12 cellular contexts compared by ENCODE assay signal in the genomic region with DNA sequence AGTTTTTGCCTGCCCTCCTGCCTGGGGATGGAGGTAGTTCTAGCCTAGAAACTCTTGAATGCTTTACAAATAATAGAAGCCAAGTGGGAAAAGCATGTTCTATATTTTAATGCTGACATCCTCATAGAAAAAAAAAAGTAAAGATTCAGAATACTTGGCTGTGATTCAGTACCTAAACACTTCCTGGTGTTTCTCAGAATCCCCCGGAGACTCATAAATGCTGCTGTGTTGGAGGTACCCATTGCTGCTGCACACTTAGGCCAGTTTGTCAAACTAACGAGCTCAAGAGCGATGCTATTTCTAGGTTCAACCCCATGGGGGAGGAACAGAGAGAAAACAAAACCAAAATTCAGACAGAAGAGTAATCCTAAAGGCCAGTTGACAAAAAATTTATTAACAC. TPM values are rescaled to one million over a fixed set of nuclear protein-coding genes. Genes with fewer than 3 reads are reported as not detected.
DNase-seq lines count a peak whose midpoint lies in the region; ATAC-seq, FAIRE-seq and TF ChIP-seq lines count a peak whose summit lies in the region.
"Had no signal": no experiment of that assay in that cellular context is flagged by ENCODE, and none has a peak within 500 bp of the region (broad histone marks: within the 10 kb centered on the region; RNA-seq: fewer than 3 reads in every experiment).

No MANE protein-coding gene starts in this region.

- POLR2A ChIA-PET in GM12878 (lab: Charles Lee) = interaction anchor here (0.5 to 1.2 kb wide), 6 partner anchors 24 to 613 kb away, joined by 3 to 6 read pairs (median 4); a partner anchor contains a TSS

- H3K4me3 ChIP-seq in GM12878 = no peak overlapping the region
- H3K4me3 ChIP-seq: pancreas had no signal

- H3K27ac Mint-ChIP-seq in nephron progenitor cell = peak overlapping the region; percentile 20
- H3K27ac Mint-ChIP-seq in activated T-helper 17 cell treated with anti-CD3 and anti-CD28 coated beads, Interleukin-2, amount 50 U/mL, for 72 hours = no peak overlapping the region

- no peaks in the 10 kb centered on the region for H3K27me3 ChIP-seq in GM12878 (replicated peaks in 1 of 2; ENCODE audit: control insufficient read depth in 2 of 2, insufficient read depth in 2 of 2, low read length in 1 of 2)
- H3K27me3 ChIP-seq: pancreas had no signal

- CTCF ChIA-PET in GM12878 (lab: Yijun Ruan, JAX) = interaction anchor here (0.5 to 1.9 kb wide), 6 partner anchors 20 to 985 kb away, joined by 3 to 6 read pairs (median 4); a partner anchor contains a TSS

- peaks cover 19% of the 10 kb centered on the region for H3K4me1 Mint-ChIP-seq in nephron progenitor cell
- H3K4me1 Mint-ChIP-seq in activated T-helper 17 cell treated with anti-CD3 and anti-CD28 coated beads, Interleukin-2, amount 50 U/mL, for 72 hours = no peaks in the 10 kb centered on the region

- BruUV-seq in GM12878 (replicated peaks; lab: Mats Ljungman, UMichigan) = no TSS peak

- no peaks in the 10 kb centered on the region for H3K9me3 ChIP-seq in GM12878 (replicated peaks; ENCODE audit: control insufficient read depth, insufficient read depth, low read length)
- H3K9me3 ChIP-seq: pancreas had no signal

- TF ChIP-seq CTCF in GM12878 (IDR thresholded peaks at IDR 0.05 in 2 of 3, conservative IDR thresholded peaks at IDR 0.05 in 1 of 3; ENCODE audit: control insufficient read depth in 2 of 3, extremely low read depth in 1 of 3, insufficient read depth in 1 of 3, low read depth in 3 of 3, low read length in 3 of 3) (no peak), nephron progenitor cell (IDR thresholded peaks at IDR 0.05) (no peak)

- peaks cover 4% of the 10 kb centered on the region for H3K27me3 Mint-ChIP-seq in nephron progenitor cell (ENCODE audit: low read depth, poor library complexity)
- peaks cover 9% of the 10 kb centered on the region for H3K27me3 Mint-ChIP-seq in activated T-helper 17 cell treated with anti-CD3 and anti-CD28 coated beads, Interleukin-2, amount 50 U/mL, for 72 hours

- intact Hi-C loops in GM12878 (cut with micrococcal nuclease; ENCODE audit: unreplicated experiment) = no loop called here

- no peaks in the 10 kb centered on the region; the same call in 1 of the 2 replicates for H3K4me1 ChIP-seq in GM12878 (ENCODE audit: control insufficient read depth, insufficient read depth, low read length)

- H3K9ac ChIP-seq in GM12878 (ENCODE audit: control insufficient read depth, insufficient read depth, low read length) = no peak overlapping the region

- peak; percentile 72 for ATAC-seq in GM12878
- no peak for ATAC-seq in activated T-helper 17 cell treated with anti-CD3 and anti-CD28 coated beads, Interleukin-2, amount 50 U/mL, for 72 hours (replicated peaks)
- ATAC-seq: PC-3 had no signal

- DNase-seq in EL (peak; percentile 12), HTR-8/SVneo (ENCODE audit: insufficient read length, low spot score) (no peak), GM12878 (ENCODE audit: low read depth, low spot score) (no peak), nephron progenitor cell (peak; percentile 22), NCI-H1930 (lab: John Stamatoyannopoulos, UW) (no peak), hepatic stellate cell (ENCODE audit: low spot score) (no peak)
- no peak for DNase-seq in activated T-cell treated with anti-CD3 and anti-CD28 coated beads, Interleukin-2, amount 50 U/mL, for 48 hours
- DNase-seq: pancreas; PC-3; stimulated activated CD4-positive, alpha-beta T cell treated with anti-CD3 and anti-CD28 coated beads, Interleukin-1b, Interleukin-23, amount 100 ng/mL, for 48 hours; stimulated activated naive CD4-positive, alpha-beta T cell had no signal

- H3K27ac ChIP-seq in GM12878 (ENCODE audit: control insufficient read depth, insufficient read depth) = no peak overlapping the region

- H3K36me3 ChIP-seq in GM12878 (ENCODE audit: control insufficient read depth in 2 of 2, insufficient read depth in 2 of 2, low read length in 1 of 2) = no peaks in the 10 kb centered on the region
- H3K36me3 ChIP-seq: pancreas had no signal

- SMC1A ChIA-PET in GM12878 (lab: Charles Lee; ENCODE audit: uncharacterized antibody, unreplicated experiment) = interaction anchor here (0.6 to 1.5 kb wide), 8 partner anchors 9 to 70 kb away, joined by 3 to 9 read pairs (median 4); a partner anchor contains a TSS

- H3K36me3 Mint-ChIP-seq in nephron progenitor cell (ENCODE audit: low read depth) = no peaks in the 10 kb centered on the region
- no peaks in the 10 kb centered on the region for H3K36me3 Mint-ChIP-seq in activated T-helper 17 cell treated with anti-CD3 and anti-CD28 coated beads, Interleukin-2, amount 50 U/mL, for 72 hours (ENCODE audit: low read depth)

- no peak overlapping the region for H3K4me3 Mint-ChIP-seq in nephron progenitor cell
- no peak overlapping the region for H3K4me3 Mint-ChIP-seq in activated T-helper 17 cell treated with anti-CD3 and anti-CD28 coated beads, Interleukin-2, amount 50 U/mL, for 72 hours

- no peak for TF ChIP-seq POLR2A in GM12878 (IDR thresholded peaks at IDR 0.05; ENCODE audit: low read depth, low read length)

- FAIRE-seq in HTR-8/SVneo (lab: Jason Lieb, UNC) (peak; percentile 78), GM12878 (lab: Jason Lieb, UNC) (no peak)

- peak overlapping the region; percentile 53 for H2AFZ ChIP-seq in GM12878 (ENCODE audit: control insufficient read depth, low read depth, low read length)

- no peaks in the 10 kb centered on the region for H4K20me1 ChIP-seq in GM12878 (ENCODE audit: control insufficient read depth, insufficient read depth)

- TF ChIP-seq EP300 in GM12878 (IDR thresholded peaks at IDR 0.05; ENCODE audit: borderline replicate concordance in 1 of 2, control insufficient read depth in 1 of 2, low read depth in 2 of 2, low read length in 2 of 2) = no peak

- in situ Hi-C loops in GM12878 (cut with MboI) = no loop called here

- WGBS in GM12878 (ENCODE audit: insufficient coverage, insufficient replicate concordance, low lambda C conversion rate, missing lambda C conversion rate) = 47% methylated on average over 3 of the region's 3 CpGs

- no peaks in the 10 kb centered on the region for H3K79me2 ChIP-seq in GM12878 (ENCODE audit: control insufficient read depth, insufficient read depth, low read length)

- H3K9me3 Mint-ChIP-seq in nephron progenitor cell = peaks cover 3% of the 10 kb centered on the region
- H3K9me3 Mint-ChIP-seq in activated T-helper 17 cell treated with anti-CD3 and anti-CD28 coated beads, Interleukin-2, amount 50 U/mL, for 72 hours = no peaks in the 10 kb centered on the region

- TF ChIP-seq RAD21 in GM12878 (IDR thresholded peaks at IDR 0.05; ENCODE audit: insufficient read depth, low read depth, low read length) = no peak

- RAD21 ChIA-PET in GM12878 (lab: Charles Lee; ENCODE audit: unreplicated experiment) = interaction anchor here (1.4 to 2.4 kb wide), 3 partner anchors 51 to 102 kb away, joined by 3 to 9 read pairs (median 8); no protein-coding TSS in a partner anchor

- no peak overlapping the region for H3K4me2 ChIP-seq in GM12878 (ENCODE audit: control insufficient read depth, insufficient read depth)

TF ChIP-seq in GM12878, 131 proteins besides CTCF, POLR2A, EP300 and RAD21:
- TF ChIP-seq MEF2B (IDR thresholded peaks at IDR 0.05; ENCODE audit: partially characterized antibody, poor library complexity, severe bottlenecking) (peak; percentile 45), ZNF384 (IDR thresholded peaks at IDR 0.05; ENCODE audit: borderline replicate concordance, low read depth, low read length) (0 out of 2 replicates have a peak, but pooled peaks have one; percentile 9)
- TF ChIP-seq, protein P1, sequence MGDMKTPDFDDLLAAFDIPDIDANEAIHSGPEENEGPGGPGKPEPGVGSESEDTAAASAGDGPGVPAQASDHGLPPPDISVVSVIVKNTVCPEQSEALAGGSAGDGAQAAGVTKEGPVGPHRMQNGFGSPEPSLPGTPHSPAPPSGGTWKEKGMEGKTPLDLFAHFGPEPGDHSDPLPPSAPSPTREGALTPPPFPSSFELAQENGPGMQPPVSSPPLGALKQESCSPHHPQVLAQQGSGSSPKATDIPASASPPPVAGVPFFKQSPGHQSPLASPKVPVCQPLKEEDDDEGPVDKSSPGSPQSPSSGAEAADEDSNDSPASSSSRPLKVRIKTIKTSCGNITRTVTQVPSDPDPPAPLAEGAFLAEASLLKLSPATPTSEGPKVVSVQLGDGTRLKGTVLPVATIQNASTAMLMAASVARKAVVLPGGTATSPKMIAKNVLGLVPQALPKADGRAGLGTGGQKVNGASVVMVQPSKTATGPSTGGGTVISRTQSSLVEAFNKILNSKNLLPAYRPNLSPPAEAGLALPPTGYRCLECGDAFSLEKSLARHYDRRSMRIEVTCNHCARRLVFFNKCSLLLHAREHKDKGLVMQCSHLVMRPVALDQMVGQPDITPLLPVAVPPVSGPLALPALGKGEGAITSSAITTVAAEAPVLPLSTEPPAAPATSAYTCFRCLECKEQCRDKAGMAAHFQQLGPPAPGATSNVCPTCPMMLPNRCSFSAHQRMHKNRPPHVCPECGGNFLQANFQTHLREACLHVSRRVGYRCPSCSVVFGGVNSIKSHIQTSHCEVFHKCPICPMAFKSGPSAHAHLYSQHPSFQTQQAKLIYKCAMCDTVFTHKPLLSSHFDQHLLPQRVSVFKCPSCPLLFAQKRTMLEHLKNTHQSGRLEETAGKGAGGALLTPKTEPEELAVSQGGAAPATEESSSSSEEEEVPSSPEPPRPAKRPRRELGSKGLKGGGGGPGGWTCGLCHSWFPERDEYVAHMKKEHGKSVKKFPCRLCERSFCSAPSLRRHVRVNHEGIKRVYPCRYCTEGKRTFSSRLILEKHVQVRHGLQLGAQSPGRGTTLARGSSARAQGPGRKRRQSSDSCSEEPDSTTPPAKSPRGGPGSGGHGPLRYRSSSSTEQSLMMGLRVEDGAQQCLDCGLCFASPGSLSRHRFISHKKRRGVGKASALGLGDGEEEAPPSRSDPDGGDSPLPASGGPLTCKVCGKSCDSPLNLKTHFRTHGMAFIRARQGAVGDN (IDR thresholded peaks at IDR 0.05) = no peak

RNA-seq across cellular contexts. Expression of a gene that starts 38.8 kb away (rescaled TPM):
- total RNA-seq in GM12878 (2013; cell fraction: nucleolus; rRNA removed) = 32.2 and 34.9 TPM in 2 replicates
- total RNA-seq in GM12878 (2014; rRNA removed) (10.6 and 12.3 TPM in 2 replicates), GM12878 (2014; rRNA removed; fragmentation: Illumina TruSeq; extraction: Trizol) (7.2 TPM in 2 replicates), GM12878 (2021) (12.5 and 14.4 TPM in 2 replicates)
- polyA plus RNA-seq in GM12878 (2011; ENCODE audit: low read depth) = 4.2 TPM
- polyA plus RNA-seq in GM12878 (2011; rRNA removed) (12.5 and 21.8 TPM in 2 replicates), GM12878 (2014; fragmentation: Illumina TruSeq; extraction: Trizol) (11.3 and 14.8 TPM in 2 replicates), GM12878 (2014; fragmentation: Nextera tagmentation; extraction: Ambion mirVana) (1 to 10 TPM; 2.3 to 3.3 TPM), GM12878 (2014; rRNA removed) (12.5 and 14.5 TPM in 2 replicates), GM12878 (2016; fragmentation: Nextera tagmentation; extraction: Ambion mirVana) (10 to 100 TPM; 11.0 to 15.5 TPM)
- 19.0 and 20.8 TPM in 2 replicates for polyA plus RNA-seq in GM12878 (2011; cell fraction: cytosol; rRNA removed)
- polyA plus RNA-seq in GM12878 (2011; cell fraction: nucleus; rRNA removed) = 10.5 and 14.0 TPM in 2 replicates
- polyA plus RNA-seq in GM12878 (2012) = 9.5 and 10.9 TPM in 2 replicates
- polyA minus RNA-seq in GM12878 (2011; rRNA and poly(A)+ RNA removed) = 24.3 and 33.7 TPM in 2 replicates
- 9.3 and 11.1 TPM in 2 replicates for polyA minus RNA-seq in GM12878 (2011; cell fraction: cytosol; rRNA and poly(A)+ RNA removed)
- 8.7 and 18.8 TPM in 2 replicates for polyA minus RNA-seq in GM12878 (2011; cell fraction: nucleus; rRNA and poly(A)+ RNA removed)
- total RNA-seq in activated T-helper 17 cell treated with anti-CD3 and anti-CD28 coated beads, Interleukin-2, amount 50 U/mL, for 72 hours = 10 to 100 TPM; 11.3 to 12.8 TPM

Comparison
In these comparisons a context has a peak if more than half of its experiments do, and no peak if none do; other contexts are left out.
1. DNase-seq: peak in EL (single experiment) and nephron progenitor cell (single experiment); none in HTR-8/SVneo (single experiment), GM12878 (single experiment), NCI-H1930 (0 of 2), hepatic stellate cell (single experiment) and activated T-cell treated with anti-CD3 and anti-CD28 coated beads, Interleukin-2, amount 50 U/mL, for 48 hours (0 of 2).